ENCODE assay signal across 20 cellular contexts in genomic region chr14:30339311-30339901, GRCh38.
"Had no signal": no experiment of that assay in that cellular context is flagged by ENCODE, and none has a peak within 500 bp of the region (broad histone marks: within the 10 kb centered on the region; RNA-seq: fewer than 3 reads in every experiment).

No MANE protein-coding gene starts in this region.

- H3K9me3 Mint-ChIP-seq: activated naive CD4-positive, alpha-beta T cell treated with anti-CD3 and anti-CD28 coated beads, Interleukin-2, amount 50 U/mL, for 72 hours; stimulated activated naive CD8-positive, alpha-beta T cell treated with anti-CD3 and anti-CD28 coated beads, Interleukin-15, Interleukin-2, amounts not matched to agents 100 ng/mL and 50 ng/mL, for 24 hours had no signal

- ATAC-seq: activated CD4-positive, CD25-positive, alpha-beta regulatory T cell treated with anti-CD3 and anti-CD28 coated beads, Interleukin-2, amount 50 U/mL, for 24 hours; activated naive CD4-positive, alpha-beta T cell treated with anti-CD3 and anti-CD28 coated beads, Interleukin-2, amount 50 U/mL, for 72 hours; foreskin keratinocyte; natural killer cell; sciatic nerve had no signal

- H3K27me3 ChIP-seq: esophagus muscularis mucosa, foreskin keratinocyte, heart right ventricle had no signal

- H3K4me1 Mint-ChIP-seq: natural killer cell had no signal

- H3K27me3 Mint-ChIP-seq: stimulated activated naive CD8-positive, alpha-beta T cell treated with anti-CD3 and anti-CD28 coated beads, Interleukin-15, Interleukin-2, amounts not matched to agents 100 ng/mL and 50 ng/mL, for 24 hours had no signal

- H3K4me3 Mint-ChIP-seq: natural killer cell; stimulated activated naive CD8-positive, alpha-beta T cell treated with anti-CD3 and anti-CD28 coated beads, Interleukin-15, Interleukin-2, amounts not matched to agents 100 ng/mL and 50 ng/mL, for 24 hours had no signal

- H3K27ac Mint-ChIP-seq: activated naive CD4-positive, alpha-beta T cell treated with anti-CD3 and anti-CD28 coated beads, Interleukin-2, amount 50 U/mL, for 72 hours; natural killer cell; stimulated activated naive CD8-positive, alpha-beta T cell treated with anti-CD3 and anti-CD28 coated beads, Interleukin-15, Interleukin-2, amounts not matched to agents 100 ng/mL and 50 ng/mL, for 24 hours had no signal

- H3K27ac ChIP-seq: esophagus muscularis mucosa, foreskin keratinocyte, skin epidermis, thoracic aorta, WERI-Rb-1 had no signal

- H3K9me3 ChIP-seq: esophagus muscularis mucosa, thoracic aorta had no signal

- H3K36me3 ChIP-seq: esophagus muscularis mucosa, heart right ventricle, thoracic aorta, WERI-Rb-1 had no signal

- H3K4me3 ChIP-seq: esophagus muscularis mucosa, heart right ventricle, lung, skin epidermis, thoracic aorta had no signal

- H3K36me3 Mint-ChIP-seq: natural killer cell had no signal

- DNase-seq: activated CD8-positive, alpha-beta memory T cell treated with anti-CD3 and anti-CD28 coated beads for 24 hours; dermis blood vessel endothelial cell; effector CD4-positive, alpha-beta T cell; foreskin keratinocyte; heart right ventricle; mesendoderm; natural killer cell; stimulated activated CD4-positive, alpha-beta T cell treated with anti-CD3 and anti-CD28 coated beads, Interleukin-12 subunit alpha, Interleukin-12 subunit beta, amount 100 ng/mL, for 4 hours; stimulated activated CD4-positive, alpha-beta T cell treated with anti-CD3 and anti-CD28 coated beads, Interleukin-4, amount 100 ng/mL, for 1 hour; T1000; trophoblast cell; WERI-Rb-1 had no signal
